Comparison of ENCODE assay signal across 18 cellular contexts in genomic region chr1:235426143-235426542, GRCh38. TPM values are rescaled to one million over a fixed set of nuclear protein-coding genes. Genes with fewer than 3 reads are reported as not detected.
DNase-seq lines count a peak whose midpoint lies in the region; ATAC-seq and TF ChIP-seq lines count a peak whose summit lies in the region.
"Had no signal": no experiment of that assay in that cellular context is flagged by ENCODE, and none has a peak within 500 bp of the region (broad histone marks: within the 10 kb centered on the region; RNA-seq: fewer than 3 reads in every experiment).

No MANE protein-coding gene starts in this region.

- no peaks in the 10 kb centered on the region for H3K9me3 Mint-ChIP-seq in endodermal cell
- H3K9me3 Mint-ChIP-seq: CD14-positive monocyte; CD4-positive, alpha-beta memory T cell had no signal

- H3K36me3 ChIP-seq in BLaER1 (0 out of 2 replicates have a peak, but pooled peaks cover 9% of the 10 kb centered on the region), endodermal cell (ENCODE audit: control insufficient read depth, insufficient read depth, low read length) (peaks cover 13% of the 10 kb centered on the region), psoas muscle (ENCODE audit: insufficient read depth in 1 of 2, low read depth in 1 of 2) (peaks cover 0 to 8% of the 10 kb centered on the region in 2 donors)
- H3K36me3 ChIP-seq: HAP-1 had no signal

- ATAC-seq in Right ventricle myocardium inferior (peak; percentile 34), right cardiac atrium (no peak), psoas muscle (peak in 3 of 4 donors; percentile 35 to 66 (median 49)), HG03378 (IDR thresholded peaks at IDR 0.05; ENCODE audit: unreplicated experiment) (no peak)

- H3K4me1 ChIP-seq in right cardiac atrium (ENCODE audit: control insufficient read depth, insufficient read depth, low read length) (no peaks in the 10 kb centered on the region), BLaER1 (peaks cover 58% of the 10 kb centered on the region), endodermal cell (ENCODE audit: control insufficient read depth, insufficient read depth, low read length) (no peaks in the 10 kb centered on the region), psoas muscle (peaks cover 8% of the 10 kb centered on the region)
- H3K4me1 ChIP-seq: HAP-1 had no signal

- H3K4me1 Mint-ChIP-seq in endodermal cell = peaks cover 18% of the 10 kb centered on the region

- no peak overlapping the region for H3K27ac ChIP-seq in right cardiac atrium (ENCODE audit: low read length)
- no peak overlapping the region for H3K27ac ChIP-seq in BLaER1
- no peak overlapping the region for H3K27ac ChIP-seq in endodermal cell (ENCODE audit: low read depth, low read length)
- H3K27ac ChIP-seq in psoas muscle = no peak overlapping the region
- no peak overlapping the region for H3K27ac ChIP-seq in dorsolateral prefrontal cortex
- H3K27ac ChIP-seq: 22Rv1, A549, HL-60 had no signal

- intact Hi-C loops in Right ventricle myocardium inferior (cut with DNase I) (no loop called here), right cardiac atrium (cut with DNase I) (no loop called here), psoas muscle (cut with DNase I) (no loop called here), dorsolateral prefrontal cortex (cut with DNase I) (no loop called here)

- H3K27me3 Mint-ChIP-seq in endodermal cell (ENCODE audit: insufficient read depth) = no peaks in the 10 kb centered on the region
- H3K27me3 Mint-ChIP-seq: CD4-positive, alpha-beta memory T cell had no signal

- no peak overlapping the region for H3K4me3 Mint-ChIP-seq in endodermal cell
- H3K4me3 Mint-ChIP-seq: CD14-positive monocyte; CD4-positive, alpha-beta memory T cell had no signal

- TF ChIP-seq CTCF in endodermal cell (conservative IDR thresholded peaks at IDR 0.05) = no peak
- no peak for TF ChIP-seq CTCF in psoas muscle (IDR thresholded peaks at IDR 0.05)
- no peak for TF ChIP-seq CTCF in dorsolateral prefrontal cortex (IDR thresholded peaks at IDR 0.05 in 54 of 56, conservative IDR thresholded peaks at IDR 0.05 in 2 of 56; ENCODE audit: low read depth in 1 of 56, partially characterized antibody in 56 of 56)

- H3K36me3 Mint-ChIP-seq in endodermal cell (ENCODE audit: low read depth) = peaks cover 19% of the 10 kb centered on the region

- peaks cover 23% of the 10 kb centered on the region; the same call in 1 of the 2 replicates for H4K20me1 ChIP-seq in BLaER1

- no peak overlapping the region for H3K4me3 ChIP-seq in right cardiac atrium (ENCODE audit: low read length)
- no peak overlapping the region for H3K4me3 ChIP-seq in BLaER1
- no peak overlapping the region for H3K4me3 ChIP-seq in endodermal cell (ENCODE audit: low read length)
- no peak overlapping the region for H3K4me3 ChIP-seq in psoas muscle
- no peak overlapping the region for H3K4me3 ChIP-seq in dorsolateral prefrontal cortex
- H3K4me3 ChIP-seq: A549, HAP-1 had no signal

- H3K27ac Mint-ChIP-seq in endodermal cell = peak overlapping the region; percentile 2

- H3K27me3 ChIP-seq in right cardiac atrium (ENCODE audit: control insufficient read depth, insufficient read depth) (no peaks in the 10 kb centered on the region), BLaER1 (no peaks in the 10 kb centered on the region), endodermal cell (ENCODE audit: control insufficient read depth, insufficient read depth, low read length, poor library complexity, severe bottlenecking) (no peaks in the 10 kb centered on the region), psoas muscle (ENCODE audit: insufficient read depth in 3 of 3, low read length in 2 of 3) (no peaks in the 10 kb centered on the region), dorsolateral prefrontal cortex (no peaks in the 10 kb centered on the region)

- peak overlapping the region; percentile 87; the same call in 1 of the 2 replicates for H3K4me2 ChIP-seq in BLaER1
- H3K4me2 ChIP-seq: A549 had no signal

- no peak for DNase-seq in Right ventricle myocardium inferior (ENCODE audit: missing footprints)
- no peak for DNase-seq in right cardiac atrium
- no peak for DNase-seq in endodermal cell
- no peak for DNase-seq in psoas muscle
- DNase-seq in dermis blood vessel endothelial cell = no peak
- no peak for DNase-seq in dorsolateral prefrontal cortex
- DNase-seq: AML-193; CD4-positive, alpha-beta memory T cell; DMS153; DMS79; GF-D8 had no signal

- 73% methylated on average over 4 of the region's 4 CpGs for WGBS in right cardiac atrium
- 96 to 100% methylated on average over 2 to 4 of the region's 4 CpGs for WGBS in endodermal cell (ENCODE audit: insufficient coverage in 1 of 2, insufficient read length in 1 of 2), 2 experiments
- WGBS in psoas muscle, 3 donors = 47 to 59% (median 57%) methylated on average over 4 of the region's 4 CpGs

- no peak overlapping the region for H3K9ac ChIP-seq in BLaER1
- H3K9ac ChIP-seq in endodermal cell (ENCODE audit: extremely low read depth, low read length, poor library complexity, severe bottlenecking) = no peak overlapping the region

- H3K9me3 ChIP-seq in right cardiac atrium (ENCODE audit: control insufficient read depth, low read length) = no peaks in the 10 kb centered on the region
- H3K9me3 ChIP-seq in BLaER1 = no peaks in the 10 kb centered on the region
- no peaks in the 10 kb centered on the region for H3K9me3 ChIP-seq in endodermal cell (ENCODE audit: control insufficient read depth, low read length)
- no peaks in the 10 kb centered on the region for H3K9me3 ChIP-seq in psoas muscle
- H3K9me3 ChIP-seq: A549, HAP-1 had no signal

RNA-seq across cellular contexts. Expression of gene TBCE, which starts 58.9 kb away (rescaled TPM):
- 22.8 TPM for total RNA-seq in Right ventricle myocardium inferior
- total RNA-seq in right cardiac atrium = 10 to 100 TPM; 13.3 to 22.3 (median 17.9) TPM
- 17.2 TPM for polyA plus RNA-seq in right cardiac atrium
- 10 to 100 TPM; 31.8 to 33.3 TPM for total RNA-seq in endodermal cell
- 31.3 TPM for polyA plus RNA-seq in endodermal cell (2013, experiment 1 of 2)
- 23.6 TPM for polyA plus RNA-seq in endodermal cell (2013, experiment 2 of 2)
- total RNA-seq in psoas muscle = 10 to 100 TPM; 20.6 to 26.8 (median 24.1) TPM
- 10 to 100 TPM; 32.7 to 41.5 (median 34.8) TPM for polyA plus RNA-seq in psoas muscle
- total RNA-seq in dermis blood vessel endothelial cell = 17.5 and 22.4 TPM in 2 replicates
- 10 to 100 TPM; 15.5 to 48.9 (median 30.1) TPM for total RNA-seq in dorsolateral prefrontal cortex

Comparison
In these comparisons a context has a peak if more than half of its experiments do, and no peak if none do; other contexts are left out.
1. ATAC-seq: peak in Right ventricle myocardium inferior (single experiment) and psoas muscle (3 of 4); none in right cardiac atrium (0 of 2) and HG03378 (single experiment).